ENCODE assay signal across 1 cellular context in genomic region chr4:83846193-83846830, GRCh38.
TF ChIP-seq lines count a peak whose summit lies in the region.

No MANE protein-coding gene starts in this region.

TF ChIP-seq in K562, 482 proteins besides CTCF, POLR2A, EP300 and RAD21 (continued from another document):
- TF ChIP-seq SFPQ (IDR thresholded peaks at IDR 0.05; ENCODE audit: low read depth, low read length) (no peak), HOXB6 (CRISPR knock-in tag; IDR thresholded peaks at IDR 0.05; ENCODE audit: borderline replicate concordance) (no peak), CSDE1 (IDR thresholded peaks at IDR 0.05) (no peak), COPS2 (conservative IDR thresholded peaks at IDR 0.05) (no peak)
